ENCODE assay signal across 8 cellular contexts in genomic region chr1:116374340-116375164, GRCh38. TPM values are rescaled to one million over a fixed set of nuclear protein-coding genes. Genes with fewer than 3 reads are reported as not detected.
A peak's percentile ranks its signal among the peaks of the same experiment; 100 is the strongest.
DNase-seq lines count a peak whose midpoint lies in the region; ATAC-seq and TF ChIP-seq lines count a peak whose summit lies in the region.

No MANE protein-coding gene starts in this region.

- peaks cover 8% of the 10 kb centered on the region for H3K27me3 Mint-ChIP-seq in neural crest cell (ENCODE audit: low read depth)

- H3K4me3 Mint-ChIP-seq in neural crest cell, result peak overlapping the region; percentile 98

- H3K4me1 Mint-ChIP-seq in neural crest cell, result peaks cover 50% of the 10 kb centered on the region

- peak overlapping the region; percentile 65 to 91 for H3K4me3 ChIP-seq in esophagus (ENCODE audit: low read depth in 1 of 2, low read length in 2 of 2)

- H3K9me3 ChIP-seq in esophagus (ENCODE audit: control insufficient read depth in 2 of 2, insufficient read depth in 1 of 2, low read depth in 1 of 2, low read length in 1 of 2), result no peaks in the 10 kb centered on the region

- peak overlapping the region; percentile 91 for H3K27ac Mint-ChIP-seq in neural crest cell (ENCODE audit: unreplicated experiment)

- 9 to 11% methylated on average over 26 of the region's 26 CpGs for WGBS in esophagus, 2 donors

- DNase-seq in NCI-H82 (lab: John Stamatoyannopoulos, UW) (peak; percentile 56), NCI-H82 treated with DMSO at 0.1 percent for 48 hours (lab: John Stamatoyannopoulos, UW; ENCODE audit: unreplicated experiment) (no peak), neural crest cell (ENCODE audit: low read depth, low spot score) (no peak), OCI-M2 (lab: John Stamatoyannopoulos, UW; ENCODE audit: unreplicated experiment) (no peak)

- H3K4me1 ChIP-seq in esophagus (ENCODE audit: control insufficient read depth in 2 of 2, insufficient read depth in 2 of 2, low read length in 1 of 2), result peaks cover 4% of the 10 kb centered on the region in 2 donors

- peak overlapping the region; percentile 77 for H3K27ac ChIP-seq in VCaP
- peak overlapping the region; percentile 84 to 98 for H3K27ac ChIP-seq in esophagus (ENCODE audit: low read depth in 2 of 2, low read length in 1 of 2)

- H3K36me3 ChIP-seq in esophagus (ENCODE audit: control insufficient read depth in 2 of 2, insufficient read depth in 2 of 2, low read length in 1 of 2), result no peaks in the 10 kb centered on the region

- no peaks in the 10 kb centered on the region for H3K36me3 Mint-ChIP-seq in neural crest cell (ENCODE audit: low read depth)

- ATAC-seq in GM18520 (IDR thresholded peaks at IDR 0.05; ENCODE audit: unreplicated experiment) (no peak), GM18907 (IDR thresholded peaks at IDR 0.05; ENCODE audit: unreplicated experiment) (no peak)

- H3K27me3 ChIP-seq in esophagus (ENCODE audit: control insufficient read depth in 1 of 2, insufficient read depth in 2 of 2, low read length in 2 of 2), result no peaks in the 10 kb centered on the region

- TF ChIP-seq CTCF in VCaP (conservative IDR thresholded peaks at IDR 0.05), result no peak
- TF ChIP-seq CTCF in neural crest cell (conservative IDR thresholded peaks at IDR 0.05), result no peak

- H3K9me3 Mint-ChIP-seq in neural crest cell, result no peaks in the 10 kb centered on the region

RNA-seq across cellular contexts. Expression of gene ATP1A1, which starts 1.5 kb away (rescaled TPM):
- polyA plus RNA-seq in esophagus, result 100 to 1,000 TPM; 117 to 196 TPM
- 175 and 176 TPM in 2 replicates for total RNA-seq in neural crest cell
